11 cellular contexts compared by ENCODE assay signal in the genomic region with DNA sequence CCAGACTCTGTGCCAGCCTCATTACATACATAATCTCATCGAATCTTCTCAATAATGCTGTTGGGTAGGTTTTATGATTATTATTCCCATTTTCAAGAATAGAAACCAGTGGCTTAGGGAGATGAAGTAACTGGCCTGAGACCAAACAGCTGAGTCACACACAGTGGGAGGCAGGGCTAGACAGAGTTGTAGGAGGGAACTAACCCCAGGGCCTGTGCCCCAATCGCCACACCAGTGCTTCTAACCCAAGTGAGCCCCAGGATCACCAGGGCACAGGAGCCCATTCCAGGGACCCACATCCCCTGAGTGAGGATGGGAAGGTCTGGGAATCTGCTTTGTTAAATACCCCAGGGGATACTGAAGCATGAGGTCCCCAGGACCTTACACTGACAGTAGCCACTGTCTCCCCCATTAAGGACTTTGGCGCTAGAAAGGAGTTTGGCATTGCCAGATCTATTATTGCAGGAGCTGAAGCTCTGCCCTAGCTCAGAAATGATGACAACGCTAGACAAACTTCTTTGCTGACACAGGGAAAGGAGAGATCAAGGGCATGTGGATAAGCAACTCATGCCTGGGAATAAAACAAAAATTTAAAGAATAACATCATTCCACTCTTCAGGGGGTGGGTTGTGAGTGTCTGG.
A peak's percentile ranks its signal among the peaks of the same experiment; 100 is the strongest.
DNase-seq lines count a peak whose midpoint lies in the region; ATAC-seq and TF ChIP-seq lines count a peak whose summit lies in the region.
"Had no signal": no experiment of that assay in that cellular context is flagged by ENCODE, and none has a peak within 500 bp of the region (broad histone marks: within the 10 kb centered on the region; RNA-seq: fewer than 3 reads in every experiment).

No MANE protein-coding gene starts in this region.

- no peaks in the 10 kb centered on the region for H3K4me1 ChIP-seq in naive thymus-derived CD4-positive, alpha-beta T cell (ENCODE audit: control insufficient read depth in 2 of 2, insufficient read depth in 2 of 2, low read length in 2 of 2)

- no peak overlapping the region for H3K4me3 Mint-ChIP-seq in naive thymus-derived CD4-positive, alpha-beta T cell
- H3K4me3 Mint-ChIP-seq in mesothelial cell of epicardium, result no peak overlapping the region
- H3K4me3 Mint-ChIP-seq: stimulated activated naive B cell treated with anti-CD40 and anti-IgM and Interleukin-4, amounts not matched to agents 10 μg/mL and 1 μg/mL and 100 μg/mL, for 72 hours had no signal

- H3K36me3 ChIP-seq in naive thymus-derived CD4-positive, alpha-beta T cell (ENCODE audit: control insufficient read depth in 2 of 3, insufficient read depth in 3 of 3, low read length in 3 of 3), result no peaks in the 10 kb centered on the region

- POLR2A ChIA-PET in naive thymus-derived CD4-positive, alpha-beta T cell (lab: Charles Lee), result no interaction called here

- peaks cover 0 to 7% (median 4%) of the 10 kb centered on the region in 5 donors for H3K27me3 Mint-ChIP-seq in naive thymus-derived CD4-positive, alpha-beta T cell
- H3K27me3 Mint-ChIP-seq in mesothelial cell of epicardium (ENCODE audit: low read depth), result peaks cover 1% of the 10 kb centered on the region

- no peak overlapping the region for H3K4me3 ChIP-seq in epithelial cell of esophagus (ENCODE audit: low read length)
- H3K4me3 ChIP-seq in naive thymus-derived CD4-positive, alpha-beta T cell (ENCODE audit: low read length), result no peak overlapping the region

- H3K27ac ChIP-seq in naive thymus-derived CD4-positive, alpha-beta T cell (ENCODE audit: low read depth, low read length), result no peak overlapping the region

- H3K27ac Mint-ChIP-seq in naive thymus-derived CD4-positive, alpha-beta T cell, result peak overlapping the region in 1 of 9 donors; percentile 22
- H3K27ac Mint-ChIP-seq in mesothelial cell of epicardium, result no peak overlapping the region
- no peak overlapping the region for H3K27ac Mint-ChIP-seq in activated naive CD4-positive, alpha-beta T cell treated with anti-CD3 and anti-CD28 coated beads, Interleukin-2, amount 50 U/mL, for 72 hours
- H3K27ac Mint-ChIP-seq: stimulated activated naive B cell treated with anti-CD40 and anti-IgM and Interleukin-4, amounts not matched to agents 10 μg/mL and 1 μg/mL and 100 μg/mL, for 72 hours had no signal

- CTCF ChIA-PET in naive thymus-derived CD4-positive, alpha-beta T cell (lab: Charles Lee), result interaction anchor here (3.1 kb wide), 1 partner anchor 163 kb away, joined by 18 read pairs; no protein-coding TSS in a partner anchor

- peaks cover 0 to 15% (median 4%) of the 10 kb centered on the region in 3 experiments for H3K9me3 ChIP-seq in naive thymus-derived CD4-positive, alpha-beta T cell (ENCODE audit: control insufficient read depth in 2 of 3, low read length in 3 of 3)

- H3K4me1 Mint-ChIP-seq in naive thymus-derived CD4-positive, alpha-beta T cell, result peaks cover 0 to 4% (median 0%) of the 10 kb centered on the region in 7 donors
- H3K4me1 Mint-ChIP-seq in mesothelial cell of epicardium, result no peaks in the 10 kb centered on the region

- peaks cover 7 to 50% (median 19%) of the 10 kb centered on the region in 11 donors for H3K9me3 Mint-ChIP-seq in naive thymus-derived CD4-positive, alpha-beta T cell
- peaks cover 15% of the 10 kb centered on the region for H3K9me3 Mint-ChIP-seq in mesothelial cell of epicardium
- peaks cover 5 to 6% of the 10 kb centered on the region in 2 donors for H3K9me3 Mint-ChIP-seq in activated naive CD4-positive, alpha-beta T cell treated with anti-CD3 and anti-CD28 coated beads, Interleukin-2, amount 50 U/mL, for 72 hours

- peak; percentile 77 for DNase-seq in CD1c-positive myeloid dendritic cell (ENCODE audit: extremely low spot score)
- DNase-seq in NOMO-1 treated with dmso at 0.1 percent for 144 hours (lab: John Stamatoyannopoulos, UW; ENCODE audit: unreplicated experiment), result peak; percentile 74
- peak; percentile 64 for DNase-seq in epithelial cell of esophagus (ENCODE audit: low read depth)
- no peak for DNase-seq in naive thymus-derived CD4-positive, alpha-beta T cell
- no peak for DNase-seq in mesothelial cell of epicardium (ENCODE audit: low spot score in 2 of 2, unreplicated experiment in 2 of 2)
- DNase-seq in activated naive CD4-positive, alpha-beta T cell treated with anti-CD3 and anti-CD28 coated beads, Interleukin-2, amount 50 U/mL, for 72 hours (ENCODE audit: low spot score in 2 of 2), result no peak
- DNase-seq in NCI-H2081 treated with DMSO at 0.1 percent for 48 hours (lab: John Stamatoyannopoulos, UW), result no peak
- no peak for DNase-seq in activated effector memory CD4-positive, alpha-beta T cell treated with anti-CD3 and anti-CD28 coated beads, Interleukin-2, amount 50 U/mL, for 16 hours
- DNase-seq: midbrain; stimulated activated CD4-positive, alpha-beta T cell treated with anti-CD3 and anti-CD28 coated beads, Interleukin-12 subunit alpha, Interleukin-12 subunit beta, amount 100 ng/mL, for 4 hours; stimulated activated naive B cell treated with anti-CD40 and anti-IgM and Interleukin-4, amounts not matched to agents 10 μg/mL and 1 μg/mL and 100 μg/mL, for 72 hours had no signal

- TF ChIP-seq CTCF in epithelial cell of esophagus (IDR thresholded peaks at IDR 0.05; ENCODE audit: insufficient read depth, low read depth, low read length, missing control alignments) (no peak), mesothelial cell of epicardium (IDR thresholded peaks at IDR 0.05; ENCODE audit: unreplicated experiment) (no peak)

- ATAC-seq in naive thymus-derived CD4-positive, alpha-beta T cell, result peak; percentile 78
- no peak for ATAC-seq in activated naive CD4-positive, alpha-beta T cell treated with anti-CD3 and anti-CD28 coated beads, Interleukin-2, amount 50 U/mL, for 72 hours
- ATAC-seq: stimulated activated naive B cell treated with anti-CD40 and anti-IgM and Interleukin-4, amounts not matched to agents 10 μg/mL and 1 μg/mL and 100 μg/mL, for 72 hours had no signal

- peaks cover 0 to 11% (median 4%) of the 10 kb centered on the region in 5 donors for H3K36me3 Mint-ChIP-seq in naive thymus-derived CD4-positive, alpha-beta T cell
- no peaks in the 10 kb centered on the region for H3K36me3 Mint-ChIP-seq in mesothelial cell of epicardium
- peaks cover 4 to 10% of the 10 kb centered on the region in 2 donors for H3K36me3 Mint-ChIP-seq in activated naive CD4-positive, alpha-beta T cell treated with anti-CD3 and anti-CD28 coated beads, Interleukin-2, amount 50 U/mL, for 72 hours
- H3K36me3 Mint-ChIP-seq: stimulated activated naive B cell treated with anti-CD40 and anti-IgM and Interleukin-4, amounts not matched to agents 10 μg/mL and 1 μg/mL and 100 μg/mL, for 72 hours had no signal

- H3K27me3 ChIP-seq in naive thymus-derived CD4-positive, alpha-beta T cell (ENCODE audit: control insufficient read depth in 2 of 2, insufficient read depth in 2 of 2, low read length in 2 of 2), result no peaks in the 10 kb centered on the region

- intact Hi-C loops in naive thymus-derived CD4-positive, alpha-beta T cell (cut with micrococcal nuclease), result no loop called here

Comparison
In these comparisons a context has a peak if more than half of its experiments do, and no peak if none do; other contexts are left out.
1. DNase-seq: peak in CD1c-positive myeloid dendritic cell (single experiment), NOMO-1 treated with dmso at 0.1 percent for 144 hours (single experiment) and epithelial cell of esophagus (single experiment); none in naive thymus-derived CD4-positive, alpha-beta T cell (0 of 9), mesothelial cell of epicardium (0 of 2), activated naive CD4-positive, alpha-beta T cell treated with anti-CD3 and anti-CD28 coated beads, Interleukin-2, amount 50 U/mL, for 72 hours (0 of 2), NCI-H2081 treated with DMSO at 0.1 percent for 48 hours (single experiment) and activated effector memory CD4-positive, alpha-beta T cell treated with anti-CD3 and anti-CD28 coated beads, Interleukin-2, amount 50 U/mL, for 16 hours (single experiment).